Comparison of ENCODE assay signal across 1 cellular context in genomic region chr2:131104487-131105155, GRCh38.
TF ChIP-seq lines count a peak whose summit lies in the region.

No MANE protein-coding gene starts in this region.

TF ChIP-seq in K562, 482 proteins besides CTCF, POLR2A, EP300 and RAD21 (continued from another document and continues in another):
- TF ChIP-seq ZBTB40 (IDR thresholded peaks at IDR 0.05) (peak; percentile 71), ZBTB40 (CRISPR knock-in tag; IDR thresholded peaks at IDR 0.05) (no peak), BRF1 (IDR thresholded peaks at IDR 0.05; ENCODE audit: borderline replicate concordance, extremely low read depth, insufficient read length) (no peak), CEBPB (tag; IDR thresholded peaks at IDR 0.05) (peak; percentile 37; the same call in 1 of the 2 replicates), GMEB1 (CRISPR knock-in tag; IDR thresholded peaks at IDR 0.05) (no peak), ATF3 (IDR thresholded peaks at IDR 0.05) (peak; percentile 80), ATF3 (CRISPR knock-in tag; conservative IDR thresholded peaks at IDR 0.05) (no peak), HNRNPLL (IDR thresholded peaks at IDR 0.05; ENCODE audit: low read depth, low read length, poor library complexity, severe bottlenecking) (peak; percentile 77), POLR2H (tag; IDR thresholded peaks at IDR 0.05; ENCODE audit: low read depth) (peak; percentile 68; the same call in 1 of the 2 replicates), IRF9 (tag; IDR thresholded peaks at IDR 0.05) (no peak), MYC (IDR thresholded peaks at IDR 0.05; ENCODE audit: low read depth, low read length) (peak; percentile 79), MYC (CRISPR knock-in tag; IDR thresholded peaks at IDR 0.05; ENCODE audit: borderline replicate concordance, low read depth) (no peak), DEAF1 (CRISPR knock-in tag; IDR thresholded peaks at IDR 0.05) (no peak), RNF2 (IDR thresholded peaks at IDR 0.05) (0 out of 2 replicates have a peak, but pooled peaks have one; percentile 55), MAFG (tag; conservative IDR thresholded peaks at IDR 0.05) (peak; percentile 72), ZNF699 (CRISPR knock-in tag; IDR thresholded peaks at IDR 0.05; ENCODE audit: insufficient replicate concordance) (no peak), CTCFL (IDR thresholded peaks at IDR 0.05; ENCODE audit: borderline replicate concordance, insufficient read depth, low read depth, low read length, poor library complexity, severe bottlenecking) (no peak), ZNF121 (CRISPR knock-in tag; conservative IDR thresholded peaks at IDR 0.05) (no peak), ZNF316 (IDR thresholded peaks at IDR 0.05) (peak; percentile 69; the same call in 1 of the 2 replicates), NEUROD1 (IDR thresholded peaks at IDR 0.05; ENCODE audit: borderline replicate concordance, low read depth, low read length, partially characterized antibody) (peak; percentile 63), ZZZ3 (IDR thresholded peaks at IDR 0.05) (no peak), JUN (IDR thresholded peaks at IDR 0.05; ENCODE audit: borderline replicate concordance, low read depth, low read length) (peak; percentile 69; the same call in 1 of the 2 replicates), JUN (CRISPR knock-in tag; IDR thresholded peaks at IDR 0.05; ENCODE audit: borderline replicate concordance) (no peak), CBX3 (IDR thresholded peaks at IDR 0.05; ENCODE audit: borderline replicate concordance in 1 of 2, low read length in 2 of 2) (peak in 1 of 2 experiments; percentile 6; a peak in 1 of 3 replicates), DPF2 (IDR thresholded peaks at IDR 0.05) (peak; percentile 85), HBP1 (CRISPR knock-in tag; IDR thresholded peaks at IDR 0.05) (no peak), CBFB (CRISPR knock-in tag; IDR thresholded peaks at IDR 0.05) (no peak), MBD1 (CRISPR knock-in tag; IDR thresholded peaks at IDR 0.05) (no peak), ATF7 (IDR thresholded peaks at IDR 0.05) (peak; percentile 40), TEAD4 (IDR thresholded peaks at IDR 0.05; ENCODE audit: low read length) (peak; percentile 27; the same call in 1 of the 2 replicates), TEAD4 (CRISPR knock-in tag; IDR thresholded peaks at IDR 0.05; ENCODE audit: borderline replicate concordance) (no peak), HDAC8 (tag; IDR thresholded peaks at IDR 0.05) (no peak), POU5F1 (IDR thresholded peaks at IDR 0.05; ENCODE audit: borderline replicate concordance, low read depth, low read length, partially characterized antibody) (no peak)
